Comparison of ENCODE assay signal across 19 cellular contexts in the genomic region with DNA sequence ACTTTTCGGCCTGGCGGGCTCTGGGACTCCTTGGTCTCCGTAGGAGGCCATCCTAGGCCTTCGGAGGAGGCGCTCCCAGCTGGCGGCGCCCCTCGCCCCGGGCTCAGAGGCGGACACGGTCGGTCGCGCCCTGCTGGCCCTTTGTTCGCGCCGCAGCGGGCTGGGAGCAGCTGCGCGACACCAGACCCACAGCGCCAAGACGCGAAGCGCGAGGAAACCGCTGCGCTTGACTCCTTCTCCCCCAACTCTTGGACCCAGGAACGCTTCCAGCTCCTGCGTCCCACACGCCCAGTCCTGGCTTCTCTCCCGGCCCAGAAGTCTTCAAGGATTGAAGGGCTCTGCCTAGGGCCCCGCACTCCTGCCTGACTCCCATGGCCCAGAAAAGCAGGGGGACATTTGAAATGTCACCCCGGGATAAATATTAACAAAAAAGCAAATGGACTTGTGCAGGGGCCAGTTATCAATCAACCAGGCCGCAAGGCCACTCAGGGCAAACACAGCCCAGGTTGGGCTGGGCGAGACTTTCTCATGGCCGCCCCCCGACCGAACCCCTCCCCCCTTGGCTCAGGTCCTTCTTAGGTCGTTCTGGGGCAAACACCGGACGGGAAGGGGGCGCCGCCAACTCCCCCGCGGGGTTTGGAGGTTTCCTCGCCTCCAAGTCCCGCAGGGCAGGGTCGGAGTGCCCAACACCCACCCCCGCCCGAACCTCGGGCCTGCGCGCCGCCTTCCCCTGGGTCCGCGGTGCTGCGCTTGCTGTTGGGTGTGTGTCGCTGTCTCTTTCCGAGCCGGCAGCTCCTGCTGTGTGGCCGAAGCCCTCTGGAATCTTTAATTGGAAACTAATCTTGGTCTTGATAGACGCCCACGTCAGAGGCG. TPM values are rescaled to one million over a fixed set of nuclear protein-coding genes. Genes with fewer than 3 reads are reported as not detected.
DNase-seq lines count a peak whose midpoint lies in the region; ATAC-seq and TF ChIP-seq lines count a peak whose summit lies in the region.
"Had no signal": no experiment of that assay in that cellular context is flagged by ENCODE, and none has a peak within 500 bp of the region (broad histone marks: within the 10 kb centered on the region; RNA-seq: fewer than 3 reads in every experiment).

No MANE protein-coding gene starts in this region.

- H3K27ac ChIP-seq in cardiac muscle cell: no peak overlapping the region
- H3K27ac ChIP-seq in body of pancreas: peak overlapping the region; percentile 86 to 96 (median 92)
- peak overlapping the region; percentile 82 to 98 (median 83) for H3K27ac ChIP-seq in right lobe of liver
- H3K27ac ChIP-seq in skeletal muscle tissue (ENCODE audit: low read depth, low read length): no peak overlapping the region
- H3K27ac ChIP-seq in OCI-LY7 (ENCODE audit: low read depth, low read length, poor library complexity, severe bottlenecking): no peak overlapping the region
- H3K27ac ChIP-seq: neutrophil had no signal

- CTCF ChIA-PET in OCI-LY7 (lab: Charles Lee; ENCODE audit: unreplicated experiment): no interaction called here

- H3K4me1 ChIP-seq in cardiac muscle cell (ENCODE audit: low read depth) (peaks cover 16% of the 10 kb centered on the region), body of pancreas (peaks cover 50% of the 10 kb centered on the region), right lobe of liver (peaks cover 0 to 29% (median 7%) of the 10 kb centered on the region in 4 donors), skeletal muscle tissue (ENCODE audit: control insufficient read depth in 3 of 3, insufficient read depth in 3 of 3, low read length in 3 of 3) (peaks cover 22 to 58% (median 53%) of the 10 kb centered on the region in 3 donors), OCI-LY7 (ENCODE audit: insufficient read depth, low read length, poor library complexity, severe bottlenecking) (peaks cover 7% of the 10 kb centered on the region)

- POLR2A ChIA-PET in OCI-LY7 (lab: Charles Lee): no interaction called here

- no peaks in the 10 kb centered on the region for H3K9me2 ChIP-seq in OCI-LY7 (ENCODE audit: insufficient read depth, low read length)

- WGBS in body of pancreas, 2 donors: 1% methylated on average over 22 to 63 of the region's 64 CpGs
- 0% methylated on average over 8 of the region's 64 CpGs for WGBS in right lobe of liver (ENCODE audit: insufficient coverage, low coverage, low lambda C conversion rate, missing lambda C conversion rate)

- intact Hi-C loops in cardiac septum (cut with DNase I) (loop anchor here (5.0 to 10.0 kb wide), 2 partner anchors 410 to 932 kb away; no protein-coding TSS in a partner anchor), body of pancreas (cut with DNase I) (loop anchor here (5.0 kb wide), 1 partner anchor 412 kb away; no protein-coding TSS in a partner anchor), right lobe of liver (cut with DNase I) (loop anchor here (5.0 to 10.0 kb wide), 5 partner anchors 180 to 670 kb away; no protein-coding TSS in a partner anchor), OCI-LY7 (cut with micrococcal nuclease; ENCODE audit: unreplicated experiment) (loop anchor here (5.0 kb wide), 1 partner anchor 932 kb away; no protein-coding TSS in a partner anchor)

- H2AFZ ChIP-seq in OCI-LY7 (ENCODE audit: low read length): no peak overlapping the region

- TF ChIP-seq CTCF in cardiac muscle cell (IDR thresholded peaks at IDR 0.05; ENCODE audit: low read depth, low read length) (no peak), body of pancreas (IDR thresholded peaks at IDR 0.05) (no peak), right lobe of liver (IDR thresholded peaks at IDR 0.05) (no peak), OCI-LY7 (conservative IDR thresholded peaks at IDR 0.05; ENCODE audit: low read length) (no peak)

- H3K36me3 ChIP-seq in cardiac muscle cell (no peaks in the 10 kb centered on the region), body of pancreas (replicated peaks in 1 of 2; ENCODE audit: insufficient read depth in 1 of 2, low read depth in 2 of 2) (no peaks in the 10 kb centered on the region), right lobe of liver (no peaks in the 10 kb centered on the region), skeletal muscle tissue (ENCODE audit: control insufficient read depth in 3 of 3, insufficient read depth in 3 of 3, low read length in 3 of 3) (no peaks in the 10 kb centered on the region), OCI-LY7 (ENCODE audit: insufficient read depth, low read length) (no peaks in the 10 kb centered on the region)
- H3K36me3 ChIP-seq: neutrophil had no signal

- peak; percentile 71 for ATAC-seq in body of pancreas
- ATAC-seq in right lobe of liver: peak; percentile 48 to 70 (median 56)
- ATAC-seq: activated CD4-positive, alpha-beta T cell treated with anti-CD3 and anti-CD28 coated beads for 36 hours; left colon had no signal

- H3K4me3 ChIP-seq in cardiac muscle cell (peak overlapping the region; percentile 9), body of pancreas (peak overlapping the region; percentile 19 to 92), right lobe of liver (peak overlapping the region; percentile 66 to 82 (median 81)), skeletal muscle tissue (ENCODE audit: low read length in 3 of 3) (peak overlapping the region in 2 of 3 donors; percentile 6 to 36), OCI-LY7 (ENCODE audit: low read depth, low read length, poor library complexity, severe bottlenecking) (no peak overlapping the region)

- H3K9ac ChIP-seq in skeletal muscle tissue (ENCODE audit: low read depth in 1 of 3, low read length in 3 of 3): no peak overlapping the region

- H3K27me3 ChIP-seq in cardiac muscle cell: peaks cover 98% of the 10 kb centered on the region
- no peaks in the 10 kb centered on the region for H3K27me3 ChIP-seq in body of pancreas
- H3K27me3 ChIP-seq in right lobe of liver: no peaks in the 10 kb centered on the region
- H3K27me3 ChIP-seq in skeletal muscle tissue (ENCODE audit: control insufficient read depth in 3 of 3, insufficient read depth in 3 of 3, low read length in 3 of 3): peaks cover 84 to 86% (median 86%) of the 10 kb centered on the region in 3 donors

- no peaks in the 10 kb centered on the region for H3K9me3 ChIP-seq in cardiac muscle cell (ENCODE audit: low read depth)
- H3K9me3 ChIP-seq in body of pancreas: no peaks in the 10 kb centered on the region
- no peaks in the 10 kb centered on the region for H3K9me3 ChIP-seq in right lobe of liver
- no peaks in the 10 kb centered on the region for H3K9me3 ChIP-seq in skeletal muscle tissue (ENCODE audit: control insufficient read depth in 3 of 3, low read length in 3 of 3)
- no peaks in the 10 kb centered on the region for H3K9me3 ChIP-seq in OCI-LY7 (ENCODE audit: low read length)
- H3K9me3 ChIP-seq: neutrophil had no signal

- peak; percentile 36 to 78 (median 72) for TF ChIP-seq POLR2A in body of pancreas (IDR thresholded peaks at IDR 0.05)
- TF ChIP-seq POLR2A in right lobe of liver (IDR thresholded peaks at IDR 0.05): peak; percentile 60

- H3K4me2 ChIP-seq in OCI-LY7 (ENCODE audit: low read length): no peak overlapping the region

- BruUV-seq in OCI-LY7 (replicated peaks; lab: Mats Ljungman, UMichigan): no TSS peak

- DNase-seq in cardiac muscle cell (ENCODE audit: low read depth in 1 of 2, low spot score in 1 of 2): no peak
- DNase-seq in cardiac septum (ENCODE audit: low spot score): no peak
- peak; percentile 90 to 94 (median 92) for DNase-seq in body of pancreas
- peak; percentile 84 to 96 (median 94) for DNase-seq in right lobe of liver
- DNase-seq in OCI-LY7 (ENCODE audit: low spot score): no peak
- DNase-seq in HK-2 (ENCODE audit: unreplicated experiment): no peak
- DNase-seq in pons (ENCODE audit: low spot score): no peak
- DNase-seq: activated CD4-positive, alpha-beta T cell treated with anti-CD3 and anti-CD28 coated beads for 36 hours; activated T-cell treated with anti-CD3 and anti-CD28 coated beads for 4 hours; DMS79 treated with DMSO at 0.1 percent for 48 hours; erythroblast; head of caudate nucleus; left colon; NCI-H2029; NCI-H69 had no signal

- H3K79me2 ChIP-seq in OCI-LY7 (ENCODE audit: insufficient read depth, low read depth, low read length): no peaks in the 10 kb centered on the region

- no peaks in the 10 kb centered on the region for H4K20me1 ChIP-seq in OCI-LY7 (ENCODE audit: insufficient read depth, low read length)

RNA-seq across cellular contexts. Expression of a gene that starts 5.1 kb away (rescaled TPM):
- 0.18 TPM in 1 of 2 replicates, not detected in the other for total RNA-seq in cardiac muscle cell
- 0.44 TPM in 1 of 2 replicates, not detected in the other for polyA plus RNA-seq in cardiac muscle cell
- total RNA-seq in cardiac septum: not detected
- 100 to 1,000 TPM in 1 of 2 donors, 10 to 100 TPM in 1; 68.0 to 126 TPM for total RNA-seq in body of pancreas
- 10 to 100 TPM; 41.3 to 58.2 (median 52.5) TPM for total RNA-seq in right lobe of liver
- total RNA-seq in skeletal muscle tissue: not detected
- 0.25 and 0.28 TPM in 2 replicates for total RNA-seq in OCI-LY7 (2014; rRNA removed; shearing (Covaris generic))
- total RNA-seq in OCI-LY7 (2022): 0.15 and 0.52 TPM in 2 replicates
- total RNA-seq: activated CD4-positive, alpha-beta T cell treated with anti-CD3 and anti-CD28 coated beads for 36 hours; left colon; LHCN-M2; T-helper 1 cell treated with Interleukin-12 subunit alpha and Interleukin-12 subunit beta and Interleukin-4 antibody, amounts not matched to agents 30 ng/mL and 1 ng/mL, for 36 hours had no signal

Comparison
In these comparisons a context has a peak if more than half of its experiments do, and no peak if none do; other contexts are left out.
1. DNase-seq: peak in body of pancreas (4 of 4) and right lobe of liver (3 of 3); none in cardiac muscle cell (0 of 2), cardiac septum (single experiment), OCI-LY7 (single experiment), HK-2 (single experiment) and pons (single experiment).
2. H3K27ac ChIP-seq: peak in body of pancreas (4 of 4) and right lobe of liver (3 of 3); none in cardiac muscle cell (single experiment), skeletal muscle tissue (single experiment) and OCI-LY7 (single experiment).
3. RNA of a gene that starts 5.1 kb away (total RNA-seq): 68.0 to 126 TPM in body of pancreas and 41.3 to 58.2 TPM in right lobe of liver; 0.15 to 0.52 TPM in OCI-LY7, 0.18 TPM in cardiac muscle cell, not detected in cardiac septum (single experiment) and not detected in skeletal muscle tissue (single experiment); every median in the first group is over 10 times any median in the second.